ENCODE assay signal across 33 cellular contexts in the genomic region with DNA sequence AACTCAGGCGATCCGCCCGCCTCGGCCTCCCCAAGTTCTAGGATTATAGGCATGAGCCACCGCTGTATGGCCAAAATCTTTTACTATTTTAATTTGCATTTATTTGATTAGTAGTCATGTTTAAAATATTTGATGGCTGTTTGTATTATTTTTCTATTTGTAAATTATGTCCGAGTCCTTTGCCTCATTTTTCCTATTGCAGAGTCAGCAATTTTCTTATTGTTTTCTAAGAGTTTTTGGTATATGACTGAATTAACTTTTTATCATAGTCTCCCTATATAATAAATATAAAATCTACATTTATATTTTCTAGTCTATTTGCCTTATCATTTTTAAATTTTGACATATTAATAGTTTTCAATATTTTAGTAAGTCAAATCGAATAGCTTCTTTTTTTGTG.
"Had no signal": no experiment of that assay in that cellular context is flagged by ENCODE, and none has a peak within 500 bp of the region (broad histone marks: within the 10 kb centered on the region; RNA-seq: fewer than 3 reads in every experiment).

No MANE protein-coding gene starts in this region.

- H3K36me3 ChIP-seq: brain microvascular endothelial cell, esophagus squamous epithelium had no signal

- H3K27ac Mint-ChIP-seq: activated CD4-positive, alpha-beta memory T cell treated with anti-CD3 and anti-CD28 coated beads for 36 hours; activated CD4-positive, alpha-beta T cell treated with anti-CD3 and anti-CD28 coated beads for 36 hours; activated CD4-positive, alpha-beta T cell treated with anti-CD3 and anti-CD28 coated beads, Interleukin-2, amount 10 ng/mL, durations not matched to agents 24 days and 14 days; activated CD8-positive, alpha-beta memory T cell treated with anti-CD3 and anti-CD28 coated beads, Interleukin-2, amount 10 ng/mL, durations not matched to agents 7 days and 5 days; activated CD8-positive, alpha-beta T cell treated with anti-CD3 and anti-CD28 coated beads, Interleukin-2, amount 10 ng/mL, durations not matched to agents 7 days and 5 days; activated naive CD4-positive, alpha-beta T cell treated with anti-CD3 and anti-CD28 coated beads, Interleukin-2, amount 10 ng/mL, durations not matched to agents 7 days and 5 days; activated naive CD8-positive, alpha-beta T cell; activated T-cell treated with anti-CD3 and anti-CD28 coated beads, Interleukin-2, amount 50 U/mL, for 24 hours; activated T-cell treated with anti-CD3 and anti-CD28 coated beads, Interleukin-2, amount 50 U/mL, for 72 hours; effector memory CD8-positive, alpha-beta T cell; T-cell; T-helper 1 cell treated with Interleukin-12 subunit alpha and Interleukin-12 subunit beta and Interleukin-4 antibody, amounts not matched to agents 30 μg/mL and 1 μg/mL, for 36 hours had no signal

- H3K27ac ChIP-seq: brain microvascular endothelial cell, epithelial cell of prostate, esophagus squamous epithelium had no signal

- H3K4me3 Mint-ChIP-seq: activated CD4-positive, alpha-beta memory T cell treated with anti-CD3 and anti-CD28 coated beads for 36 hours; activated CD4-positive, alpha-beta T cell treated with anti-CD3 and anti-CD28 coated beads for 36 hours; activated CD4-positive, alpha-beta T cell treated with anti-CD3 and anti-CD28 coated beads, Interleukin-2, amount 10 ng/mL, durations not matched to agents 24 days and 14 days; activated CD8-positive, alpha-beta memory T cell treated with anti-CD3 and anti-CD28 coated beads, Interleukin-2, amount 10 ng/mL, durations not matched to agents 7 days and 5 days; activated CD8-positive, alpha-beta T cell treated with anti-CD3 and anti-CD28 coated beads, Interleukin-2, amount 10 ng/mL, durations not matched to agents 7 days and 5 days; activated naive CD4-positive, alpha-beta T cell treated with anti-CD3 and anti-CD28 coated beads, Interleukin-2, amount 10 ng/mL, durations not matched to agents 7 days and 5 days; activated naive CD8-positive, alpha-beta T cell; activated T-cell treated with anti-CD3 and anti-CD28 coated beads, Interleukin-2, amount 50 U/mL, for 24 hours; activated T-cell treated with anti-CD3 and anti-CD28 coated beads, Interleukin-2, amount 50 U/mL, for 72 hours; effector memory CD8-positive, alpha-beta T cell; T-cell; T-helper 1 cell treated with Interleukin-12 subunit alpha and Interleukin-12 subunit beta and Interleukin-4 antibody, amounts not matched to agents 30 μg/mL and 1 μg/mL, for 36 hours had no signal

- H3K9me3 ChIP-seq: esophagus squamous epithelium had no signal

- H3K36me3 Mint-ChIP-seq: activated CD4-positive, alpha-beta memory T cell treated with anti-CD3 and anti-CD28 coated beads for 36 hours; activated CD8-positive, alpha-beta memory T cell treated with anti-CD3 and anti-CD28 coated beads, Interleukin-2, amount 10 ng/mL, durations not matched to agents 7 days and 5 days; activated naive CD4-positive, alpha-beta T cell treated with anti-CD3 and anti-CD28 coated beads, Interleukin-2, amount 10 ng/mL, durations not matched to agents 7 days and 5 days had no signal

- FAIRE-seq: astrocyte, bronchial epithelial cell, colon, endothelial cell of umbilical vein had no signal

- DNase-seq: activated CD4-positive, alpha-beta memory T cell treated with anti-CD3 and anti-CD28 coated beads for 36 hours; activated CD4-positive, alpha-beta T cell treated with anti-CD3 and anti-CD28 coated beads for 36 hours; activated CD4-positive, alpha-beta T cell treated with anti-CD3 and anti-CD28 coated beads, Interleukin-2, amount 10 ng/mL, durations not matched to agents 24 days and 14 days; activated CD4-positive, CD25-positive, alpha-beta regulatory T cell; activated CD4-positive, CD25-positive, alpha-beta regulatory T cell treated with anti-CD3 and anti-CD28 coated beads, Interleukin-2, amount 50 U/mL, for 72 hours; activated CD8-positive, alpha-beta memory T cell treated with anti-CD3 and anti-CD28 coated beads, Interleukin-2, amount 10 ng/mL, durations not matched to agents 7 days and 5 days; activated CD8-positive, alpha-beta memory T cell treated with anti-CD3 and anti-CD28 coated beads, Interleukin-2, amount 50 U/mL, for 4 hours; activated CD8-positive, alpha-beta T cell treated with anti-CD3 and anti-CD28 coated beads, Interleukin-2, amount 10 ng/mL, durations not matched to agents 7 days and 5 days; activated gamma-delta T cell; activated naive CD4-positive, alpha-beta T cell; activated naive CD4-positive, alpha-beta T cell treated with anti-CD3 and anti-CD28 coated beads, Interleukin-2, amount 10 ng/mL, durations not matched to agents 7 days and 5 days; activated T-cell treated with anti-CD3 and anti-CD28 coated beads, Interleukin-2, amount 50 U/mL, for 24 hours; activated T-cell treated with anti-CD3 and anti-CD28 coated beads, Interleukin-2, amount 50 U/mL, for 72 hours; amniotic stem cell; anterior cingulate cortex; brain microvascular endothelial cell; caudate nucleus; cortex of kidney; dermis blood vessel endothelial cell; effector CD4-positive, alpha-beta T cell; effector memory CD8-positive, alpha-beta T cell; esophagus squamous epithelium; foreskin melanocyte; head of caudate nucleus; T-cell; T-helper 9 cell had no signal

- H3K9me3 Mint-ChIP-seq: activated CD4-positive, alpha-beta memory T cell treated with anti-CD3 and anti-CD28 coated beads for 36 hours; activated CD4-positive, alpha-beta T cell treated with anti-CD3 and anti-CD28 coated beads, Interleukin-2, amount 10 ng/mL, durations not matched to agents 24 days and 14 days; activated naive CD4-positive, alpha-beta T cell treated with anti-CD3 and anti-CD28 coated beads, Interleukin-2, amount 10 ng/mL, durations not matched to agents 7 days and 5 days; activated T-cell treated with anti-CD3 and anti-CD28 coated beads, Interleukin-2, amount 50 U/mL, for 24 hours; activated T-cell treated with anti-CD3 and anti-CD28 coated beads, Interleukin-2, amount 50 U/mL, for 72 hours; effector memory CD8-positive, alpha-beta T cell; T-cell; T-helper 1 cell treated with Interleukin-12 subunit alpha and Interleukin-12 subunit beta and Interleukin-4 antibody, amounts not matched to agents 30 μg/mL and 1 μg/mL, for 36 hours had no signal

- H3K4me3 ChIP-seq: esophagus squamous epithelium had no signal

- ATAC-seq: activated CD4-positive, alpha-beta T cell treated with anti-CD3 and anti-CD28 coated beads for 36 hours; activated CD8-positive, alpha-beta memory T cell treated with anti-CD3 and anti-CD28 coated beads, Interleukin-2, amount 10 ng/mL, durations not matched to agents 7 days and 5 days; activated CD8-positive, alpha-beta T cell treated with anti-CD3 and anti-CD28 coated beads, Interleukin-2, amount 10 ng/mL, durations not matched to agents 7 days and 5 days; activated T-cell treated with anti-CD3 and anti-CD28 coated beads, Interleukin-2, amount 50 U/mL, for 72 hours; effector memory CD8-positive, alpha-beta T cell; T-cell had no signal

- H3K4me1 ChIP-seq: esophagus squamous epithelium had no signal
